Comparison of ENCODE assay signal across 1 cellular context in the genomic region with DNA sequence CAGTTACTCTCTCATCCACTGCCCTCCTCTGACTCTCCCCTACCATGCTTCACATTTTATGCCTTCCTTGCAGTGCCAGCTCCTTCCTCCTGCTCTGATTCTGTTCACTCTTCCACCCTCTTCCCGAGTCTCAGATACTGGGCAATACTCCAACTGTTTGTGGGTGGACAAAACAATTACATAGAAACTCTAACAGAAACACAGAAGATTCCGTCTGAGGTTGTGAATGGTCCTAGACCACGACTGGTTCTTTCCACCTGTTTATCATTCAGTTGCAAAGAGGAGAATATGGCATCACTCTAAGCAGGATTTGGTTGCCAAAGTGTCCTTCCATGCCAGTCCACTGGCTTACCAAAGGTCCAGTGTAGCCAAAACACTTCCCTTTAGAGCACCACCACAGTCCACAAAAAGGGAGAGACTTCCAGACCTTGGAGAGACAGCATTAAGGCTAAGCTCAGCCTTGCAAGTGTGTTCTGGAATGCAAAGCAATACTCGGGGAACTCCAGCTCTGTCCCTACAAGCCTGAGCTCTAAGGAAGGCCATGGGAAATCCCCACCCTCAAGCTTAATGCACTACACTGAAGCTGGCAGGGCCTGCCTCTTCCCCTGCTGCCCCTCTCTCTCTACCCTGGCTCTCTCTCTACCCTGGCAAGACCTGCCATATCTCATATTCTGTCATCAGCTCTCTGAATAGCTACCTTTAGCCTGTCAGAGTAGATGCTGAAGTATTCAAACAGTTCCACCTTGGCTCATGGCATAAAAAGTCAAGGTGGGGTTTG.
TF ChIP-seq lines count a peak whose summit lies in the region.

No MANE protein-coding gene starts in this region.

TF ChIP-seq in GM23338, 12 proteins besides CTCF, POLR2A, EP300 and RAD21 (continued from another document):
- TF ChIP-seq, protein P1, sequence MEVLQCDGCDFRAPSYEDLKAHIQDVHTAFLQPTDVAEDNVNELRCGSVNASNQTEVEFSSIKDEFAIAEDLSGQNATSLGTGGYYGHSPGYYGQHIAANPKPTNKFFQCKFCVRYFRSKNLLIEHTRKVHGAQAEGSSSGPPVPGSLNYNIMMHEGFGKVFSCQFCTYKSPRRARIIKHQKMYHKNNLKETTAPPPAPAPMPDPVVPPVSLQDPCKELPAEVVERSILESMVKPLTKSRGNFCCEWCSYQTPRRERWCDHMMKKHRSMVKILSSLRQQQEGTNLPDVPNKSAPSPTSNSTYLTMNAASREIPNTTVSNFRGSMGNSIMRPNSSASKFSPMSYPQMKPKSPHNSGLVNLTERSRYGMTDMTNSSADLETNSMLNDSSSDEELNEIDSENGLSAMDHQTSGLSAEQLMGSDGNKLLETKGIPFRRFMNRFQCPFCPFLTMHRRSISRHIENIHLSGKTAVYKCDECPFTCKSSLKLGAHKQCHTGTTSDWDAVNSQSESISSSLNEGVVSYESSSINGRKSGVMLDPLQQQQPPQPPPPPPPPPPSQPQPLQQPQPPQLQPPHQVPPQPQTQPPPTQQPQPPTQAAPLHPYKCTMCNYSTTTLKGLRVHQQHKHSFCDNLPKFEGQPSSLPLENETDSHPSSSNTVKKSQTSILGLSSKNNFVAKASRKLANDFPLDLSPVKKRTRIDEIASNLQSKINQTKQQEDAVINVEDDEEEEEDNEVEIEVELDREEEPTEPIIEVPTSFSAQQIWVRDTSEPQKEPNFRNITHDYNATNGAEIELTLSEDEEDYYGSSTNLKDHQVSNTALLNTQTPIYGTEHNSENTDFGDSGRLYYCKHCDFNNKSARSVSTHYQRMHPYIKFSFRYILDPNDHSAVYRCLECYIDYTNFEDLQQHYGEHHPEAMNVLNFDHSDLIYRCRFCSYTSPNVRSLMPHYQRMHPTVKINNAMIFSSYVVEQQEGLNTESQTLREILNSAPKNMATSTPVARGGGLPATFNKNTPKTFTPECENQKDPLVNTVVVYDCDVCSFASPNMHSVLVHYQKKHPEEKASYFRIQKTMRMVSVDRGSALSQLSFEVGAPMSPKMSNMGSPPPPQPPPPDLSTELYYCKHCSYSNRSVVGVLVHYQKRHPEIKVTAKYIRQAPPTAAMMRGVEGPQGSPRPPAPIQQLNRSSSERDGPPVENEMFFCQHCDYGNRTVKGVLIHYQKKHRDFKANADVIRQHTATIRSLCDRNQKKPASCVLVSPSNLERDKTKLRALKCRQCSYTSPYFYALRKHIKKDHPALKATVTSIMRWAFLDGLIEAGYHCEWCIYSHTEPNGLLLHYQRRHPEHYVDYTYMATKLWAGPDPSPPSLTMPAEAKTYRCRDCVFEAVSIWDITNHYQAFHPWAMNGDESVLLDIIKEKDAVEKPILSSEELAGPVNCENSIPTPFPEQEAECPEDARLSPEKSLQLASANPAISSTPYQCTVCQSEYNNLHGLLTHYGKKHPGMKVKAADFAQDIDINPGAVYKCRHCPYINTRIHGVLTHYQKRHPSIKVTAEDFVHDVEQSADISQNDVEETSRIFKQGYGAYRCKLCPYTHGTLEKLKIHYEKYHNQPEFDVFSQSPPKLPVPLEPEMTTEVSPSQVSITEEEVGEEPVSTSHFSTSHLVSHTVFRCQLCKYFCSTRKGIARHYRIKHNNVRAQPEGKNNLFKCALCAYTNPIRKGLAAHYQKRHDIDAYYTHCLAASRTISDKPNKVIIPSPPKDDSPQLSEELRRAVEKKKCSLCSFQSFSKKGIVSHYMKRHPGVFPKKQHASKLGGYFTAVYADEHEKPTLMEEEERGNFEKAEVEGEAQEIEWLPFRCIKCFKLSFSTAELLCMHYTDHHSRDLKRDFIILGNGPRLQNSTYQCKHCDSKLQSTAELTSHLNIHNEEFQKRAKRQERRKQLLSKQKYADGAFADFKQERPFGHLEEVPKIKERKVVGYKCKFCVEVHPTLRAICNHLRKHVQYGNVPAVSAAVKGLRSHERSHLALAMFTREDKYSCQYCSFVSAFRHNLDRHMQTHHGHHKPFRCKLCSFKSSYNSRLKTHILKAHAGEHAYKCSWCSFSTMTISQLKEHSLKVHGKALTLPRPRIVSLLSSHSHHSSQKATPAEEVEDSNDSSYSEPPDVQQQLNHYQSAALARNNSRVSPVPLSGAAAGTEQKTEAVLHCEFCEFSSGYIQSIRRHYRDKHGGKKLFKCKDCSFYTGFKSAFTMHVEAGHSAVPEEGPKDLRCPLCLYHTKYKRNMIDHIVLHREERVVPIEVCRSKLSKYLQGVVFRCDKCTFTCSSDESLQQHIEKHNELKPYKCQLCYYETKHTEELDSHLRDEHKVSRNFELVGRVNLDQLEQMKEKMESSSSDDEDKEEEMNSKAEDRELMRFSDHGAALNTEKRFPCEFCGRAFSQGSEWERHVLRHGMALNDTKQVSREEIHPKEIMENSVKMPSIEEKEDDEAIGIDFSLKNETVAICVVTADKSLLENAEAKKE (CRISPR knock-in tag; IDR thresholded peaks at IDR 0.05) = no peak
- TF ChIP-seq JUNB (IDR thresholded peaks at IDR 0.05; ENCODE audit: unreplicated experiment) = no peak
- no peak for TF ChIP-seq ZNF114 (CRISPR knock-in tag; IDR thresholded peaks at IDR 0.05)
- no peak for TF ChIP-seq NANOG (IDR thresholded peaks at IDR 0.05; ENCODE audit: borderline replicate concordance)
- TF ChIP-seq STAT1 (IDR thresholded peaks at IDR 0.05; ENCODE audit: unreplicated experiment) = no peak
- no peak for TF ChIP-seq ZNF331 (CRISPR knock-in tag; IDR thresholded peaks at IDR 0.05; ENCODE audit: low read depth)
- TF ChIP-seq, protein P2, sequence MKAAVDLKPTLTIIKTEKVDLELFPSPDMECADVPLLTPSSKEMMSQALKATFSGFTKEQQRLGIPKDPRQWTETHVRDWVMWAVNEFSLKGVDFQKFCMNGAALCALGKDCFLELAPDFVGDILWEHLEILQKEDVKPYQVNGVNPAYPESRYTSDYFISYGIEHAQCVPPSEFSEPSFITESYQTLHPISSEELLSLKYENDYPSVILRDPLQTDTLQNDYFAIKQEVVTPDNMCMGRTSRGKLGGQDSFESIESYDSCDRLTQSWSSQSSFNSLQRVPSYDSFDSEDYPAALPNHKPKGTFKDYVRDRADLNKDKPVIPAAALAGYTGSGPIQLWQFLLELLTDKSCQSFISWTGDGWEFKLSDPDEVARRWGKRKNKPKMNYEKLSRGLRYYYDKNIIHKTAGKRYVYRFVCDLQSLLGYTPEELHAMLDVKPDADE (IDR thresholded peaks at IDR 0.05) = no peak
- TF ChIP-seq, protein P3, sequence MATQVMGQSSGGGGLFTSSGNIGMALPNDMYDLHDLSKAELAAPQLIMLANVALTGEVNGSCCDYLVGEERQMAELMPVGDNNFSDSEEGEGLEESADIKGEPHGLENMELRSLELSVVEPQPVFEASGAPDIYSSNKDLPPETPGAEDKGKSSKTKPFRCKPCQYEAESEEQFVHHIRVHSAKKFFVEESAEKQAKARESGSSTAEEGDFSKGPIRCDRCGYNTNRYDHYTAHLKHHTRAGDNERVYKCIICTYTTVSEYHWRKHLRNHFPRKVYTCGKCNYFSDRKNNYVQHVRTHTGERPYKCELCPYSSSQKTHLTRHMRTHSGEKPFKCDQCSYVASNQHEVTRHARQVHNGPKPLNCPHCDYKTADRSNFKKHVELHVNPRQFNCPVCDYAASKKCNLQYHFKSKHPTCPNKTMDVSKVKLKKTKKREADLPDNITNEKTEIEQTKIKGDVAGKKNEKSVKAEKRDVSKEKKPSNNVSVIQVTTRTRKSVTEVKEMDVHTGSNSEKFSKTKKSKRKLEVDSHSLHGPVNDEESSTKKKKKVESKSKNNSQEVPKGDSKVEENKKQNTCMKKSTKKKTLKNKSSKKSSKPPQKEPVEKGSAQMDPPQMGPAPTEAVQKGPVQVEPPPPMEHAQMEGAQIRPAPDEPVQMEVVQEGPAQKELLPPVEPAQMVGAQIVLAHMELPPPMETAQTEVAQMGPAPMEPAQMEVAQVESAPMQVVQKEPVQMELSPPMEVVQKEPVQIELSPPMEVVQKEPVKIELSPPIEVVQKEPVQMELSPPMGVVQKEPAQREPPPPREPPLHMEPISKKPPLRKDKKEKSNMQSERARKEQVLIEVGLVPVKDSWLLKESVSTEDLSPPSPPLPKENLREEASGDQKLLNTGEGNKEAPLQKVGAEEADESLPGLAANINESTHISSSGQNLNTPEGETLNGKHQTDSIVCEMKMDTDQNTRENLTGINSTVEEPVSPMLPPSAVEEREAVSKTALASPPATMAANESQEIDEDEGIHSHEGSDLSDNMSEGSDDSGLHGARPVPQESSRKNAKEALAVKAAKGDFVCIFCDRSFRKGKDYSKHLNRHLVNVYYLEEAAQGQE (IDR thresholded peaks at IDR 0.05; ENCODE audit: unreplicated experiment) = no peak
- TF ChIP-seq EZH2 (IDR thresholded peaks at IDR 0.05; ENCODE audit: low read depth, unreplicated experiment) = no peak
